1 cellular context compared by ENCODE assay signal in the genomic region with DNA sequence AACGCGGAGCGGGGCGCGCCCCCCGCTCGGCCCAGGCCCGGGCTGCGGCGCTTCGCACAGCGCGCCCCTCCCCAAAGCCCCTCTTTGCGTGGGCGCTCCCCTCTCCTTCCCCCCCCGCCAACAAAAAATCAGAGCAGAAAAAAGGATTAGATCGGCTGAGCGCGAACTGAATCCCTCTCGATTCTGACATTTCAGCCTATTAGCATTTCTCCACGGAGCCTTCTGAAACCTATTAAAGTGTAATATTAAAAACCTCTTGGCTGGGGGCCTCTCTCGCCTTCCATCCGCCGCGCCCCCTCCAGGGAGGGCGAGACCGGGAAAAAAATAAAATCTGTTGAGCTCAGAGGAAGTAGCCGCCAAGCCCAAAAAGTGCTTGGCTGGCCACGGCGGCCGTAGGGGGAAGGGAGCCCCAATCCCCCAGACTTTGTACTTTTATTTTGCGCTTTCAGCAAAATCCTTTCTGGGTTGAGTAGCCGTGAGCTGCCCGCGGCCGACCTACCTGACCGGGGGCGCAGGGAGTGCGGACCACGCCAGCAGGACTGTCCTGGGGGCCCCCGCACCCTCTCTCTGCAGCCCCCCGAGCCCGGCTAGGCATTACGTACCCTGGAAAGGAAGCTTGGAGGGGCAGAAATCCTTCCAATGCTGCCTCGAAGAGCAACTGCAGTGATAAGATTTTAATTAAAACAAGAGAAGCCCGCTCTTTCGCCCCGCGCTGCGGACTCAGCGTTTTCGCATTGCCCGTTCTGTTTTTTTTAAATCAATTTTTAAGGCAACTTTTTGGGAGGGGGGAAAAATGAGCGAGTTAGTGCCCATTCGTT.
TF ChIP-seq lines count a peak whose summit lies in the region.

No MANE protein-coding gene starts in this region.

TF ChIP-seq in WTC11, 78 proteins besides CTCF, POLR2A, EP300 and RAD21 (continued from another document):
- TF ChIP-seq, protein P1, sequence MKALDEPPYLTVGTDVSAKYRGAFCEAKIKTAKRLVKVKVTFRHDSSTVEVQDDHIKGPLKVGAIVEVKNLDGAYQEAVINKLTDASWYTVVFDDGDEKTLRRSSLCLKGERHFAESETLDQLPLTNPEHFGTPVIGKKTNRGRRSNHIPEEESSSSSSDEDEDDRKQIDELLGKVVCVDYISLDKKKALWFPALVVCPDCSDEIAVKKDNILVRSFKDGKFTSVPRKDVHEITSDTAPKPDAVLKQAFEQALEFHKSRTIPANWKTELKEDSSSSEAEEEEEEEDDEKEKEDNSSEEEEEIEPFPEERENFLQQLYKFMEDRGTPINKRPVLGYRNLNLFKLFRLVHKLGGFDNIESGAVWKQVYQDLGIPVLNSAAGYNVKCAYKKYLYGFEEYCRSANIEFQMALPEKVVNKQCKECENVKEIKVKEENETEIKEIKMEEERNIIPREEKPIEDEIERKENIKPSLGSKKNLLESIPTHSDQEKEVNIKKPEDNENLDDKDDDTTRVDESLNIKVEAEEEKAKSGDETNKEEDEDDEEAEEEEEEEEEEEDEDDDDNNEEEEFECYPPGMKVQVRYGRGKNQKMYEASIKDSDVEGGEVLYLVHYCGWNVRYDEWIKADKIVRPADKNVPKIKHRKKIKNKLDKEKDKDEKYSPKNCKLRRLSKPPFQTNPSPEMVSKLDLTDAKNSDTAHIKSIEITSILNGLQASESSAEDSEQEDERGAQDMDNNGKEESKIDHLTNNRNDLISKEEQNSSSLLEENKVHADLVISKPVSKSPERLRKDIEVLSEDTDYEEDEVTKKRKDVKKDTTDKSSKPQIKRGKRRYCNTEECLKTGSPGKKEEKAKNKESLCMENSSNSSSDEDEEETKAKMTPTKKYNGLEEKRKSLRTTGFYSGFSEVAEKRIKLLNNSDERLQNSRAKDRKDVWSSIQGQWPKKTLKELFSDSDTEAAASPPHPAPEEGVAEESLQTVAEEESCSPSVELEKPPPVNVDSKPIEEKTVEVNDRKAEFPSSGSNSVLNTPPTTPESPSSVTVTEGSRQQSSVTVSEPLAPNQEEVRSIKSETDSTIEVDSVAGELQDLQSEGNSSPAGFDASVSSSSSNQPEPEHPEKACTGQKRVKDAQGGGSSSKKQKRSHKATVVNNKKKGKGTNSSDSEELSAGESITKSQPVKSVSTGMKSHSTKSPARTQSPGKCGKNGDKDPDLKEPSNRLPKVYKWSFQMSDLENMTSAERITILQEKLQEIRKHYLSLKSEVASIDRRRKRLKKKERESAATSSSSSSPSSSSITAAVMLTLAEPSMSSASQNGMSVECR (CRISPR knock-in tag; IDR thresholded peaks at IDR 0.05; ENCODE audit: borderline replicate concordance): no peak
- TF ChIP-seq, protein P2, sequence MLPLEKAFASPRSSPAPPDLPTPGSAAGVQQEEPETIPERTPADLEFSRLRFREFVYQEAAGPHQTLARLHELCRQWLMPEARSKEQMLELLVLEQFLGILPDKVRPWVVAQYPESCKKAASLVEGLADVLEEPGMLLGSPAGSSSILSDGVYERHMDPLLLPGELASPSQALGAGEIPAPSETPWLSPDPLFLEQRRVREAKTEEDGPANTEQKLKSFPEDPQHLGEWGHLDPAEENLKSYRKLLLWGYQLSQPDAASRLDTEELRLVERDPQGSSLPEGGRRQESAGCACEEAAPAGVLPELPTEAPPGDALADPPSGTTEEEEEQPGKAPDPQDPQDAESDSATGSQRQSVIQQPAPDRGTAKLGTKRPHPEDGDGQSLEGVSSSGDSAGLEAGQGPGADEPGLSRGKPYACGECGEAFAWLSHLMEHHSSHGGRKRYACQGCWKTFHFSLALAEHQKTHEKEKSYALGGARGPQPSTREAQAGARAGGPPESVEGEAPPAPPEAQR (CRISPR knock-in tag; IDR thresholded peaks at IDR 0.05): no peak
- TF ChIP-seq, protein P3, sequence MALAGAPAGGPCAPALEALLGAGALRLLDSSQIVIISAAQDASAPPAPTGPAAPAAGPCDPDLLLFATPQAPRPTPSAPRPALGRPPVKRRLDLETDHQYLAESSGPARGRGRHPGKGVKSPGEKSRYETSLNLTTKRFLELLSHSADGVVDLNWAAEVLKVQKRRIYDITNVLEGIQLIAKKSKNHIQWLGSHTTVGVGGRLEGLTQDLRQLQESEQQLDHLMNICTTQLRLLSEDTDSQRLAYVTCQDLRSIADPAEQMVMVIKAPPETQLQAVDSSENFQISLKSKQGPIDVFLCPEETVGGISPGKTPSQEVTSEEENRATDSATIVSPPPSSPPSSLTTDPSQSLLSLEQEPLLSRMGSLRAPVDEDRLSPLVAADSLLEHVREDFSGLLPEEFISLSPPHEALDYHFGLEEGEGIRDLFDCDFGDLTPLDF (CRISPR knock-in tag; IDR thresholded peaks at IDR 0.05): no peak
